ENCODE assay signal across 1 cellular context in the genomic region with DNA sequence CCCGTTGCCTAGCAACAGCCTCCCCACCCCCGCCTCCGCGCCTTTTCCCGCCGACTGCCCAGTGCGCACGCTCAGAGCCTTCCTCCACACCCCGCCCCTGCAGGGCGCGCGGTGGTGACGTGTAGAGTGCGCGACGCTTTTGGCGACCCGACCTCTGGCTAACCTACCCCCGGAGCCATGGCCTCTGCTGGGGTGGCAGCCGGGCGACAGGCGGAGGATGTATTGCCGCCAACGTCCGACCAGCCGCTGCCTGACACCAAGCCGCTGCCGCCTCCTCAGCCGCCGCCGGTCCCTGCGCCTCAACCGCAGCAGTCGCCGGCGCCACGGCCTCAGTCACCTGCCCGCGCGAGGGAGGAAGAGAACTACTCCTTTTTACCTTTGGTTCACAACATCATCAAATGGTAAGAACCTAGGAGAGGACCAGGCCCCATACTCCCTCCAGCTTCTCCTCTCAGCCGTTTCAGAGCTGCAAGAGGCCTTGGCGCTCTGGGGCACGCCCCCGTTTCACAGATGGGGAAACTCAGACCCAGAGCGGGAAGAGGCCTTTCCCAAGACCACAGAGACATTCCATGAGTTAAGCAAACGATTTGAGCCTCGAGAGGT.
TF ChIP-seq lines count a peak whose summit lies in the region.

A gene with protein sequence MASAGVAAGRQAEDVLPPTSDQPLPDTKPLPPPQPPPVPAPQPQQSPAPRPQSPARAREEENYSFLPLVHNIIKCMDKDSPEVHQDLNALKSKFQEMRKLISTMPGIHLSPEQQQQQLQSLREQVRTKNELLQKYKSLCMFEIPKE (plus strand): TSS at position 136 of the 603 bp plus-strand sequence. CDS start 42 bp downstream, at position 178.

TF ChIP-seq in HepG2, 621 proteins besides CTCF, POLR2A, EP300 and RAD21 (continued from another document and continues in another):
- TF ChIP-seq, protein P1, sequence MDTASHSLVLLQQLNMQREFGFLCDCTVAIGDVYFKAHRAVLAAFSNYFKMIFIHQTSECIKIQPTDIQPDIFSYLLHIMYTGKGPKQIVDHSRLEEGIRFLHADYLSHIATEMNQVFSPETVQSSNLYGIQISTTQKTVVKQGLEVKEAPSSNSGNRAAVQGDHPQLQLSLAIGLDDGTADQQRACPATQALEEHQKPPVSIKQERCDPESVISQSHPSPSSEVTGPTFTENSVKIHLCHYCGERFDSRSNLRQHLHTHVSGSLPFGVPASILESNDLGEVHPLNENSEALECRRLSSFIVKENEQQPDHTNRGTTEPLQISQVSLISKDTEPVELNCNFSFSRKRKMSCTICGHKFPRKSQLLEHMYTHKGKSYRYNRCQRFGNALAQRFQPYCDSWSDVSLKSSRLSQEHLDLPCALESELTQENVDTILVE (CRISPR knock-in tag; IDR thresholded peaks at IDR 0.05), result peak; percentile 70; the same call in 1 of the 2 replicates
- TF ChIP-seq, protein P2, sequence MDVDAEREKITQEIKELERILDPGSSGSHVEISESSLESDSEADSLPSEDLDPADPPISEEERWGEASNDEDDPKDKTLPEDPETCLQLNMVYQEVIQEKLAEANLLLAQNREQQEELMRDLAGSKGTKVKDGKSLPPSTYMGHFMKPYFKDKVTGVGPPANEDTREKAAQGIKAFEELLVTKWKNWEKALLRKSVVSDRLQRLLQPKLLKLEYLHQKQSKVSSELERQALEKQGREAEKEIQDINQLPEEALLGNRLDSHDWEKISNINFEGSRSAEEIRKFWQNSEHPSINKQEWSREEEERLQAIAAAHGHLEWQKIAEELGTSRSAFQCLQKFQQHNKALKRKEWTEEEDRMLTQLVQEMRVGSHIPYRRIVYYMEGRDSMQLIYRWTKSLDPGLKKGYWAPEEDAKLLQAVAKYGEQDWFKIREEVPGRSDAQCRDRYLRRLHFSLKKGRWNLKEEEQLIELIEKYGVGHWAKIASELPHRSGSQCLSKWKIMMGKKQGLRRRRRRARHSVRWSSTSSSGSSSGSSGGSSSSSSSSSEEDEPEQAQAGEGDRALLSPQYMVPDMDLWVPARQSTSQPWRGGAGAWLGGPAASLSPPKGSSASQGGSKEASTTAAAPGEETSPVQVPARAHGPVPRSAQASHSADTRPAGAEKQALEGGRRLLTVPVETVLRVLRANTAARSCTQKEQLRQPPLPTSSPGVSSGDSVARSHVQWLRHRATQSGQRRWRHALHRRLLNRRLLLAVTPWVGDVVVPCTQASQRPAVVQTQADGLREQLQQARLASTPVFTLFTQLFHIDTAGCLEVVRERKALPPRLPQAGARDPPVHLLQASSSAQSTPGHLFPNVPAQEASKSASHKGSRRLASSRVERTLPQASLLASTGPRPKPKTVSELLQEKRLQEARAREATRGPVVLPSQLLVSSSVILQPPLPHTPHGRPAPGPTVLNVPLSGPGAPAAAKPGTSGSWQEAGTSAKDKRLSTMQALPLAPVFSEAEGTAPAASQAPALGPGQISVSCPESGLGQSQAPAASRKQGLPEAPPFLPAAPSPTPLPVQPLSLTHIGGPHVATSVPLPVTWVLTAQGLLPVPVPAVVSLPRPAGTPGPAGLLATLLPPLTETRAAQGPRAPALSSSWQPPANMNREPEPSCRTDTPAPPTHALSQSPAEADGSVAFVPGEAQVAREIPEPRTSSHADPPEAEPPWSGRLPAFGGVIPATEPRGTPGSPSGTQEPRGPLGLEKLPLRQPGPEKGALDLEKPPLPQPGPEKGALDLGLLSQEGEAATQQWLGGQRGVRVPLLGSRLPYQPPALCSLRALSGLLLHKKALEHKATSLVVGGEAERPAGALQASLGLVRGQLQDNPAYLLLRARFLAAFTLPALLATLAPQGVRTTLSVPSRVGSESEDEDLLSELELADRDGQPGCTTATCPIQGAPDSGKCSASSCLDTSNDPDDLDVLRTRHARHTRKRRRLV (CRISPR knock-in tag; IDR thresholded peaks at IDR 0.05), result no peak
- TF ChIP-seq ZNF550 (CRISPR knock-in tag; IDR thresholded peaks at IDR 0.05; ENCODE audit: borderline replicate concordance) (0 out of 2 replicates have a peak, but pooled peaks have one; percentile 67), HIVEP1 (CRISPR knock-in tag; IDR thresholded peaks at IDR 0.05) (peak; percentile 46; the same call in 1 of the 2 replicates), ATAD3A (CRISPR knock-in tag; IDR thresholded peaks at IDR 0.05) (peak; percentile 84; the same call in 1 of the 2 replicates), ZSCAN22 (CRISPR knock-in tag; IDR thresholded peaks at IDR 0.05) (no peak), NFYB (CRISPR knock-in tag; IDR thresholded peaks at IDR 0.05) (peak; percentile 35; the same call in 1 of the 2 replicates), ARNT2 (CRISPR knock-in tag; IDR thresholded peaks at IDR 0.05; ENCODE audit: low read depth) (0 out of 2 replicates have a peak, but pooled peaks have one; percentile 36), ZNF367 (CRISPR knock-in tag; IDR thresholded peaks at IDR 0.05; ENCODE audit: borderline replicate concordance) (peak; percentile 77), BHLHE40 (IDR thresholded peaks at IDR 0.05; ENCODE audit: low read length) (peak; percentile 31; the same call in 1 of the 2 replicates), ZNF772 (CRISPR knock-in tag; IDR thresholded peaks at IDR 0.05) (peak; percentile 85), KMT2B (CRISPR knock-in tag; IDR thresholded peaks at IDR 0.05) (peak; percentile 94), ZBTB20 (CRISPR knock-in tag; IDR thresholded peaks at IDR 0.05; ENCODE audit: borderline replicate concordance, low read depth) (peak; percentile 52; the same call in 1 of the 2 replicates), ELF3 (CRISPR knock-in tag; IDR thresholded peaks at IDR 0.05) (no peak), BRD4 (CRISPR knock-in tag; IDR thresholded peaks at IDR 0.05) (peak; percentile 57; the same call in 1 of the 2 replicates)
- TF ChIP-seq, protein P3, sequence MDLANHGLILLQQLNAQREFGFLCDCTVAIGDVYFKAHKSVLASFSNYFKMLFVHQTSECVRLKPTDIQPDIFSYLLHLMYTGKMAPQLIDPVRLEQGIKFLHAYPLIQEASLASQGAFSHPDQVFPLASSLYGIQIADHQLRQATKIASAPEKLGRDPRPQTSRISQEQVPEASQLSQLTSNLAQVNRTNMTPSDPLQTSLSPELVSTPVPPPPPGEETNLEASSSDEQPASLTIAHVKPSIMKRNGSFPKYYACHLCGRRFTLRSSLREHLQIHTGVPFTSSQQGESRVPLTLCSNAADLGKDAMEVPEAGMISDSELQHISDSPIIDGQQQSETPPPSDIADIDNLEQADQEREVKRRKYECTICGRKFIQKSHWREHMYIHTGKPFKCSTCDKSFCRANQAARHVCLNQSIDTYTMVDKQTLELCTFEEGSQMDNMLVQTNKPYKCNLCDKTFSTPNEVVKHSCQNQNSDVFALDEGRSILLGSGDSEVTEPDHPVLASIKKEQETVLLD (CRISPR knock-in tag; IDR thresholded peaks at IDR 0.05; ENCODE audit: low read depth), result 0 out of 2 replicates have a peak, but pooled peaks have one; percentile 27
- TF ChIP-seq, protein P4, sequence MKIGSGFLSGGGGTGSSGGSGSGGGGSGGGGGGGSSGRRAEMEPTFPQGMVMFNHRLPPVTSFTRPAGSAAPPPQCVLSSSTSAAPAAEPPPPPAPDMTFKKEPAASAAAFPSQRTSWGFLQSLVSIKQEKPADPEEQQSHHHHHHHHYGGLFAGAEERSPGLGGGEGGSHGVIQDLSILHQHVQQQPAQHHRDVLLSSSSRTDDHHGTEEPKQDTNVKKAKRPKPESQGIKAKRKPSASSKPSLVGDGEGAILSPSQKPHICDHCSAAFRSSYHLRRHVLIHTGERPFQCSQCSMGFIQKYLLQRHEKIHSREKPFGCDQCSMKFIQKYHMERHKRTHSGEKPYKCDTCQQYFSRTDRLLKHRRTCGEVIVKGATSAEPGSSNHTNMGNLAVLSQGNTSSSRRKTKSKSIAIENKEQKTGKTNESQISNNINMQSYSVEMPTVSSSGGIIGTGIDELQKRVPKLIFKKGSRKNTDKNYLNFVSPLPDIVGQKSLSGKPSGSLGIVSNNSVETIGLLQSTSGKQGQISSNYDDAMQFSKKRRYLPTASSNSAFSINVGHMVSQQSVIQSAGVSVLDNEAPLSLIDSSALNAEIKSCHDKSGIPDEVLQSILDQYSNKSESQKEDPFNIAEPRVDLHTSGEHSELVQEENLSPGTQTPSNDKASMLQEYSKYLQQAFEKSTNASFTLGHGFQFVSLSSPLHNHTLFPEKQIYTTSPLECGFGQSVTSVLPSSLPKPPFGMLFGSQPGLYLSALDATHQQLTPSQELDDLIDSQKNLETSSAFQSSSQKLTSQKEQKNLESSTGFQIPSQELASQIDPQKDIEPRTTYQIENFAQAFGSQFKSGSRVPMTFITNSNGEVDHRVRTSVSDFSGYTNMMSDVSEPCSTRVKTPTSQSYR (CRISPR knock-in tag; IDR thresholded peaks at IDR 0.05; ENCODE audit: borderline replicate concordance), result peak; percentile 48; the same call in 1 of the 2 replicates
- TF ChIP-seq, protein P5, sequence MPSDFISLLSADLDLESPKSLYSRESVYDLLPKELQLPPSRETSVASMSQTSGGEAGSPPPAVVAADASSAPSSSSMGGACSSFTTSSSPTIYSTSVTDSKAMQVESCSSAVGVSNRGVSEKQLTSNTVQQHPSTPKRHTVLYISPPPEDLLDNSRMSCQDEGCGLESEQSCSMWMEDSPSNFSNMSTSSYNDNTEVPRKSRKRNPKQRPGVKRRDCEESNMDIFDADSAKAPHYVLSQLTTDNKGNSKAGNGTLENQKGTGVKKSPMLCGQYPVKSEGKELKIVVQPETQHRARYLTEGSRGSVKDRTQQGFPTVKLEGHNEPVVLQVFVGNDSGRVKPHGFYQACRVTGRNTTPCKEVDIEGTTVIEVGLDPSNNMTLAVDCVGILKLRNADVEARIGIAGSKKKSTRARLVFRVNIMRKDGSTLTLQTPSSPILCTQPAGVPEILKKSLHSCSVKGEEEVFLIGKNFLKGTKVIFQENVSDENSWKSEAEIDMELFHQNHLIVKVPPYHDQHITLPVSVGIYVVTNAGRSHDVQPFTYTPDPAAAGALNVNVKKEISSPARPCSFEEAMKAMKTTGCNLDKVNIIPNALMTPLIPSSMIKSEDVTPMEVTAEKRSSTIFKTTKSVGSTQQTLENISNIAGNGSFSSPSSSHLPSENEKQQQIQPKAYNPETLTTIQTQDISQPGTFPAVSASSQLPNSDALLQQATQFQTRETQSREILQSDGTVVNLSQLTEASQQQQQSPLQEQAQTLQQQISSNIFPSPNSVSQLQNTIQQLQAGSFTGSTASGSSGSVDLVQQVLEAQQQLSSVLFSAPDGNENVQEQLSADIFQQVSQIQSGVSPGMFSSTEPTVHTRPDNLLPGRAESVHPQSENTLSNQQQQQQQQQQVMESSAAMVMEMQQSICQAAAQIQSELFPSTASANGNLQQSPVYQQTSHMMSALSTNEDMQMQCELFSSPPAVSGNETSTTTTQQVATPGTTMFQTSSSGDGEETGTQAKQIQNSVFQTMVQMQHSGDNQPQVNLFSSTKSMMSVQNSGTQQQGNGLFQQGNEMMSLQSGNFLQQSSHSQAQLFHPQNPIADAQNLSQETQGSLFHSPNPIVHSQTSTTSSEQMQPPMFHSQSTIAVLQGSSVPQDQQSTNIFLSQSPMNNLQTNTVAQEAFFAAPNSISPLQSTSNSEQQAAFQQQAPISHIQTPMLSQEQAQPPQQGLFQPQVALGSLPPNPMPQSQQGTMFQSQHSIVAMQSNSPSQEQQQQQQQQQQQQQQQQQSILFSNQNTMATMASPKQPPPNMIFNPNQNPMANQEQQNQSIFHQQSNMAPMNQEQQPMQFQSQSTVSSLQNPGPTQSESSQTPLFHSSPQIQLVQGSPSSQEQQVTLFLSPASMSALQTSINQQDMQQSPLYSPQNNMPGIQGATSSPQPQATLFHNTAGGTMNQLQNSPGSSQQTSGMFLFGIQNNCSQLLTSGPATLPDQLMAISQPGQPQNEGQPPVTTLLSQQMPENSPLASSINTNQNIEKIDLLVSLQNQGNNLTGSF (CRISPR knock-in tag; IDR thresholded peaks at IDR 0.05), result 0 out of 2 replicates have a peak, but pooled peaks have one; percentile 23
- TF ChIP-seq, protein P6, sequence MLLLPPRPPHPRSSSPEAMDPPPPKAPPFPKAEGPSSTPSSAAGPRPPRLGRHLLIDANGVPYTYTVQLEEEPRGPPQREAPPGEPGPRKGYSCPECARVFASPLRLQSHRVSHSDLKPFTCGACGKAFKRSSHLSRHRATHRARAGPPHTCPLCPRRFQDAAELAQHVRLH (CRISPR knock-in tag; IDR thresholded peaks at IDR 0.05; ENCODE audit: borderline replicate concordance, low read depth), result peak; percentile 68
- TF ChIP-seq, protein P7, sequence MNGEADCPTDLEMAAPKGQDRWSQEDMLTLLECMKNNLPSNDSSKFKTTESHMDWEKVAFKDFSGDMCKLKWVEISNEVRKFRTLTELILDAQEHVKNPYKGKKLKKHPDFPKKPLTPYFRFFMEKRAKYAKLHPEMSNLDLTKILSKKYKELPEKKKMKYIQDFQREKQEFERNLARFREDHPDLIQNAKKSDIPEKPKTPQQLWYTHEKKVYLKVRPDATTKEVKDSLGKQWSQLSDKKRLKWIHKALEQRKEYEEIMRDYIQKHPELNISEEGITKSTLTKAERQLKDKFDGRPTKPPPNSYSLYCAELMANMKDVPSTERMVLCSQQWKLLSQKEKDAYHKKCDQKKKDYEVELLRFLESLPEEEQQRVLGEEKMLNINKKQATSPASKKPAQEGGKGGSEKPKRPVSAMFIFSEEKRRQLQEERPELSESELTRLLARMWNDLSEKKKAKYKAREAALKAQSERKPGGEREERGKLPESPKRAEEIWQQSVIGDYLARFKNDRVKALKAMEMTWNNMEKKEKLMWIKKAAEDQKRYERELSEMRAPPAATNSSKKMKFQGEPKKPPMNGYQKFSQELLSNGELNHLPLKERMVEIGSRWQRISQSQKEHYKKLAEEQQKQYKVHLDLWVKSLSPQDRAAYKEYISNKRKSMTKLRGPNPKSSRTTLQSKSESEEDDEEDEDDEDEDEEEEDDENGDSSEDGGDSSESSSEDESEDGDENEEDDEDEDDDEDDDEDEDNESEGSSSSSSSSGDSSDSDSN (CRISPR knock-in tag; IDR thresholded peaks at IDR 0.05), result peak; percentile 81
- TF ChIP-seq, protein P8, sequence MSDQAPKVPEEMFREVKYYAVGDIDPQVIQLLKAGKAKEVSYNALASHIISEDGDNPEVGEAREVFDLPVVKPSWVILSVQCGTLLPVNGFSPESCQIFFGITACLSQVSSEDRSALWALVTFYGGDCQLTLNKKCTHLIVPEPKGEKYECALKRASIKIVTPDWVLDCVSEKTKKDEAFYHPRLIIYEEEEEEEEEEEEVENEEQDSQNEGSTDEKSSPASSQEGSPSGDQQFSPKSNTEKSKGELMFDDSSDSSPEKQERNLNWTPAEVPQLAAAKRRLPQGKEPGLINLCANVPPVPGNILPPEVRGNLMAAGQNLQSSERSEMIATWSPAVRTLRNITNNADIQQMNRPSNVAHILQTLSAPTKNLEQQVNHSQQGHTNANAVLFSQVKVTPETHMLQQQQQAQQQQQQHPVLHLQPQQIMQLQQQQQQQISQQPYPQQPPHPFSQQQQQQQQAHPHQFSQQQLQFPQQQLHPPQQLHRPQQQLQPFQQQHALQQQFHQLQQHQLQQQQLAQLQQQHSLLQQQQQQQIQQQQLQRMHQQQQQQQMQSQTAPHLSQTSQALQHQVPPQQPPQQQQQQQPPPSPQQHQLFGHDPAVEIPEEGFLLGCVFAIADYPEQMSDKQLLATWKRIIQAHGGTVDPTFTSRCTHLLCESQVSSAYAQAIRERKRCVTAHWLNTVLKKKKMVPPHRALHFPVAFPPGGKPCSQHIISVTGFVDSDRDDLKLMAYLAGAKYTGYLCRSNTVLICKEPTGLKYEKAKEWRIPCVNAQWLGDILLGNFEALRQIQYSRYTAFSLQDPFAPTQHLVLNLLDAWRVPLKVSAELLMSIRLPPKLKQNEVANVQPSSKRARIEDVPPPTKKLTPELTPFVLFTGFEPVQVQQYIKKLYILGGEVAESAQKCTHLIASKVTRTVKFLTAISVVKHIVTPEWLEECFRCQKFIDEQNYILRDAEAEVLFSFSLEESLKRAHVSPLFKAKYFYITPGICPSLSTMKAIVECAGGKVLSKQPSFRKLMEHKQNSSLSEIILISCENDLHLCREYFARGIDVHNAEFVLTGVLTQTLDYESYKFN (CRISPR knock-in tag; conservative IDR thresholded peaks at IDR 0.05), result peak; percentile 29; the same call in 1 of the 2 replicates
